8 cellular contexts compared by ENCODE assay signal in the genomic region with DNA sequence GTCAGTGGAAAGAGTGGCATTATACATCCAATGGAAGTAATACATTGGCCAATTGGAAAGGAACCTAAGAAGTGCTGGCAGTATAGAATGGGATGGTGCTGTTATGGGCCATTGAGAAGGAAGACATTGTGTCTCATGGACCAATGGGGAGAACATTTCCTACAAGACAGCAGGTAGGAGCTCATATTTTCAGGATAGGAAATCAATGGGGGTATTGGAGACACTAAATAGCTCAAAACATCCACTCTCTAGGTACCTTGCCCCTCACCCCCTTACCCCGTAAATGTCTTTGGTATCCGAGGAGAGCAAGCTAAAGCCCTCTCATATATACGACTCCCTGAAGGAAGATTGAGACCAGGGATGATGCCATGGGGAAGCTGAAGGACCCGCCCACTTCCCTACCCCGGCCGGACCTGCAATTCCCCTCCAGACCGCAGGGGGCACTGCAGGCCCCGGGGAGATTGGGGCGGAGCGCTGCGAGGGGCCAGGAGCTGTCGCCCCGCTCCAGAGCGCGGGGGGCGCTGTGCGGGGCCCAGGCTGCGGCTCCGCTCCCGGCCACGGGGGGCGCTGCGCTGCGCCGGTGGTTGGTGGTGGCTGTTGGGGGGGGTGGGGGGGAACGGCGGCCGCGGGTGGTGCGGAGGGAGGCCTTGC. TPM values are rescaled to one million over a fixed set of nuclear protein-coding genes. Genes with fewer than 3 reads are reported as not detected.
DNase-seq lines count a peak whose midpoint lies in the region; ATAC-seq and TF ChIP-seq lines count a peak whose summit lies in the region.

Gene KDM3B (plus strand): TSS at position 615 of the 651 bp plus-strand sequence. CDS start 111 bp downstream, outside the sequence.

- peak within 1 kb of the TSS; percentile 75 for H3K4me3 ChIP-seq in kidney epithelial cell (ENCODE audit: low read depth, low read length)

- H3K27me3 ChIP-seq in kidney epithelial cell (ENCODE audit: control insufficient read depth, insufficient read depth, low read length): no peaks in the 10 kb centered on the region

- DNase-seq in AG08395 (ENCODE audit: low spot score): peak; percentile 94
- DNase-seq in NCI-H226: peak; percentile 71
- peak; percentile 98 for DNase-seq in activated CD4-positive, CD25-positive, alpha-beta regulatory T cell treated with anti-CD3 and anti-CD28 coated beads, Interleukin-2, amount 50 U/mL, for 72 hours
- peak; percentile 71 for DNase-seq in cerebellar cortex (ENCODE audit: low spot score)
- no peak for DNase-seq in kidney epithelial cell (ENCODE audit: low read depth)
- DNase-seq in stimulated activated CD4-positive, alpha-beta T cell treated with anti-CD3 and anti-CD28 coated beads, Interleukin-15, amount 100 ng/mL, for 24 hours: peak; percentile 89

- no peaks in the 10 kb centered on the region for H3K36me3 ChIP-seq in kidney epithelial cell (ENCODE audit: control insufficient read depth, insufficient read depth, low read length)

- TF ChIP-seq CTCF in kidney epithelial cell (IDR thresholded peaks at IDR 0.05; ENCODE audit: insufficient read depth, low read length, poor library complexity, severe bottlenecking): peak; percentile 96

- ATAC-seq in GM18870 (IDR thresholded peaks at IDR 0.05; ENCODE audit: unreplicated experiment) (peak; percentile 32), HG03135 (IDR thresholded peaks at IDR 0.05; ENCODE audit: unreplicated experiment) (peak; percentile 61)

RNA-seq across cellular contexts. Expression of gene KDM3B, which starts in this region (rescaled TPM):
- 44.3 and 45.1 TPM in 2 replicates for total RNA-seq in kidney epithelial cell
